In genomic region chr15:68316061-68316804, GRCh38 we compare ENCODE assay signal across 8 cellular contexts. TPM values are rescaled to one million over a fixed set of nuclear protein-coding genes. Genes with fewer than 3 reads are reported as not detected.
DNase-seq lines count a peak whose midpoint lies in the region; TF ChIP-seq lines count a peak whose summit lies in the region.
"Had no signal": no experiment of that assay in that cellular context is flagged by ENCODE, and none has a peak within 500 bp of the region (broad histone marks: within the 10 kb centered on the region; RNA-seq: fewer than 3 reads in every experiment).

No MANE protein-coding gene starts in this region.

- H3K4me1 Mint-ChIP-seq in chondrocyte (ENCODE audit: low read depth) (peaks cover 72% of the 10 kb centered on the region), neural progenitor cell (peaks cover 38% of the 10 kb centered on the region)

- no peaks in the 10 kb centered on the region for H3K27me3 ChIP-seq in KMS-11 (ENCODE audit: insufficient read depth, low read depth)
- H3K27me3 ChIP-seq in neural progenitor cell = no peaks in the 10 kb centered on the region

- H3K4me3 Mint-ChIP-seq in chondrocyte (ENCODE audit: unreplicated experiment) (no peak overlapping the region), neural progenitor cell (no peak overlapping the region)

- no peaks in the 10 kb centered on the region for H3K79me2 ChIP-seq in KMS-11 (ENCODE audit: insufficient read depth, low read depth)
- H3K79me2 ChIP-seq in neural progenitor cell (ENCODE audit: low read depth) = no peaks in the 10 kb centered on the region

- H3K27me3 Mint-ChIP-seq in chondrocyte (ENCODE audit: low read depth) (no peaks in the 10 kb centered on the region), neural progenitor cell (ENCODE audit: insufficient read depth, low read depth) (peaks cover 7% of the 10 kb centered on the region)

- no peaks in the 10 kb centered on the region for H3K4me1 ChIP-seq in KMS-11 (ENCODE audit: low read depth, poor library complexity, severe bottlenecking)
- peaks cover 12% of the 10 kb centered on the region for H3K4me1 ChIP-seq in neural progenitor cell

- H3K4me2 ChIP-seq in KMS-11 (no peak overlapping the region), neural progenitor cell (peak overlapping the region; percentile 60)

- no peak overlapping the region for H3K4me3 ChIP-seq in KMS-11 (IDR thresholded peaks at IDR 0.05; ENCODE audit: insufficient read depth, low read depth, low read length)
- no peak overlapping the region for H3K4me3 ChIP-seq in neural progenitor cell

- DNase-seq in GM10248 (ENCODE audit: extremely low spot score) (no peak), chondrocyte (ENCODE audit: low spot score) (no peak), neural progenitor cell (ENCODE audit: low spot score) (peak; percentile 65), midbrain (lab: John Stamatoyannopoulos, UW) (no peak), NCI-H146 (lab: John Stamatoyannopoulos, UW) (no peak), NCI-H146 treated with DMSO at 0.1 percent for 48 hours (lab: John Stamatoyannopoulos, UW; ENCODE audit: unreplicated experiment) (no peak)
- DNase-seq: T-helper 2 cell had no signal

- H3K9me3 ChIP-seq in neural progenitor cell (ENCODE audit: low read depth) = no peaks in the 10 kb centered on the region

- H3K36me3 Mint-ChIP-seq in chondrocyte (ENCODE audit: low read depth) = peaks cover 55% of the 10 kb centered on the region
- H3K36me3 Mint-ChIP-seq in neural progenitor cell = no peaks in the 10 kb centered on the region

- H3K36me3 ChIP-seq in KMS-11 (ENCODE audit: insufficient read depth) (no peaks in the 10 kb centered on the region), neural progenitor cell (no peaks in the 10 kb centered on the region)

- H4K20me1 ChIP-seq in KMS-11 (ENCODE audit: insufficient read depth) = no peaks in the 10 kb centered on the region
- H4K20me1 ChIP-seq in neural progenitor cell (ENCODE audit: low read depth) = no peaks in the 10 kb centered on the region

- CTCF ChIA-PET in GM10248 (lab: Yijun Ruan, JAX) = interaction anchor here (0.8 to 2.0 kb wide), 9 partner anchors 8 to 244 kb away, joined by 3 to 21 read pairs (median 3); no protein-coding TSS in a partner anchor

- H3K9me3 Mint-ChIP-seq in chondrocyte (ENCODE audit: low read depth) (no peaks in the 10 kb centered on the region), neural progenitor cell (no peaks in the 10 kb centered on the region)

- no peak overlapping the region for H3K9ac ChIP-seq in KMS-11
- no peak overlapping the region for H3K9ac ChIP-seq in neural progenitor cell

- POLR2A ChIA-PET in GM10248 (lab: Yijun Ruan, JAX) = no interaction called here

- TF ChIP-seq CTCF in GM10248 (IDR thresholded peaks at IDR 0.05; ENCODE audit: control extremely low read depth, extremely low read depth, low read depth, missing control alignments) (peak; percentile 40), KMS-11 (conservative IDR thresholded peaks at IDR 0.05; ENCODE audit: low read depth, low read length) (0 out of 2 replicates have a peak, but pooled peaks have one; percentile 20), chondrocyte (IDR thresholded peaks at IDR 0.05) (peak; percentile 69), neural progenitor cell (IDR thresholded peaks at IDR 0.05) (peak; percentile 65)

- H3K27ac ChIP-seq in KMS-11 = no peak overlapping the region
- H3K27ac ChIP-seq in neural progenitor cell = no peak overlapping the region

- H3K27ac Mint-ChIP-seq in chondrocyte (ENCODE audit: unreplicated experiment) (peak overlapping the region; percentile 91), neural progenitor cell (peak overlapping the region; percentile 62)

- peaks cover 16% of the 10 kb centered on the region for H3F3A ChIP-seq in neural progenitor cell (ENCODE audit: low read depth)

- H2AFZ ChIP-seq in KMS-11 (ENCODE audit: low read depth) = no peak overlapping the region
- H2AFZ ChIP-seq in neural progenitor cell (replicated peaks) = peak overlapping the region; percentile 87

RNA-seq across cellular contexts. Expression of gene FEM1B, which starts 38.7 kb away (rescaled TPM):
- total RNA-seq in chondrocyte (46.0 to 52.7 TPM (median 49.1 TPM) in 3 replicates), neural progenitor cell (ENCODE audit: low replicate concordance) (57.2 and 80.0 TPM in 2 replicates)
